9 cellular contexts compared by ENCODE assay signal in genomic region chr6:41505084-41506049, GRCh38. TPM values are rescaled to one million over a fixed set of nuclear protein-coding genes. Genes with fewer than 3 reads are reported as not detected.
DNase-seq lines count a peak whose midpoint lies in the region; ATAC-seq and TF ChIP-seq lines count a peak whose summit lies in the region.
"Had no signal": no experiment of that assay in that cellular context is flagged by ENCODE, and none has a peak within 500 bp of the region (broad histone marks: within the 10 kb centered on the region; RNA-seq: fewer than 3 reads in every experiment).

No MANE protein-coding gene starts in this region.

- no peaks in the 10 kb centered on the region for H3K9me3 Mint-ChIP-seq in activated T-helper 1 cell treated with anti-CD3 and anti-CD28 coated beads, Interleukin-12 subunit alpha, Interleukin-12 subunit beta, Interleukin-2, Interleukin-4 antibody, amounts not matched to agents 30 ng/mL and 10 ng/mL and 1 ng/mL, durations not matched to agents 14 hours and 24 hours and 36 hours
- no peaks in the 10 kb centered on the region for H3K9me3 Mint-ChIP-seq in osteocyte (ENCODE audit: unreplicated experiment)
- H3K9me3 Mint-ChIP-seq: CD4-positive, CD25-positive, alpha-beta regulatory T cell had no signal

- peak overlapping the region; percentile 6 for H3K4me3 ChIP-seq in cardiac muscle cell
- no peak overlapping the region for H3K4me3 ChIP-seq in MM.1S (ENCODE audit: low read length)

- no peaks in the 10 kb centered on the region for H3K4me1 ChIP-seq in cardiac muscle cell (ENCODE audit: low read depth)
- H3K4me1 ChIP-seq in MM.1S (ENCODE audit: low read length) = no peaks in the 10 kb centered on the region

- peaks cover 2% of the 10 kb centered on the region for H3K36me3 Mint-ChIP-seq in activated T-helper 1 cell treated with anti-CD3 and anti-CD28 coated beads, Interleukin-12 subunit alpha, Interleukin-12 subunit beta, Interleukin-2, Interleukin-4 antibody, amounts not matched to agents 30 ng/mL and 10 ng/mL and 1 ng/mL, durations not matched to agents 14 hours and 24 hours and 36 hours (ENCODE audit: low read depth)
- H3K36me3 Mint-ChIP-seq in osteocyte (ENCODE audit: unreplicated experiment) = no peaks in the 10 kb centered on the region

- H3K27me3 ChIP-seq in cardiac muscle cell (peaks cover 32% of the 10 kb centered on the region), MM.1S (replicated peaks; ENCODE audit: insufficient read depth, low read length) (peaks cover 72% of the 10 kb centered on the region)

- H3K4me1 Mint-ChIP-seq in activated T-helper 1 cell treated with anti-CD3 and anti-CD28 coated beads, Interleukin-12 subunit alpha, Interleukin-12 subunit beta, Interleukin-2, Interleukin-4 antibody, amounts not matched to agents 30 ng/mL and 10 ng/mL and 1 ng/mL, durations not matched to agents 14 hours and 24 hours and 36 hours (ENCODE audit: low read depth) = peaks cover 6% of the 10 kb centered on the region
- peaks cover 32% of the 10 kb centered on the region for H3K4me1 Mint-ChIP-seq in osteocyte (ENCODE audit: unreplicated experiment)

- H3K9me3 ChIP-seq in cardiac muscle cell (ENCODE audit: low read depth) = no peaks in the 10 kb centered on the region
- no peaks in the 10 kb centered on the region for H3K9me3 ChIP-seq in MM.1S (replicated peaks; ENCODE audit: insufficient read depth, low read length)

- no peak overlapping the region for H3K9ac ChIP-seq in MM.1S (ENCODE audit: low read length)

- no peak overlapping the region for H3K27ac Mint-ChIP-seq in activated T-helper 1 cell treated with anti-CD3 and anti-CD28 coated beads, Interleukin-12 subunit alpha, Interleukin-12 subunit beta, Interleukin-2, Interleukin-4 antibody, amounts not matched to agents 30 ng/mL and 10 ng/mL and 1 ng/mL, durations not matched to agents 14 hours and 24 hours and 36 hours
- H3K27ac Mint-ChIP-seq in osteocyte (ENCODE audit: unreplicated experiment) = peak overlapping the region; percentile 68

- no peak overlapping the region for H2AFZ ChIP-seq in MM.1S (ENCODE audit: low read length)

- intact Hi-C loops in activated T-helper 1 cell treated with anti-CD3 and anti-CD28 coated beads, Interleukin-12 subunit alpha, Interleukin-12 subunit beta, Interleukin-2, Interleukin-4 antibody, amounts not matched to agents 30 ng/mL and 10 ng/mL and 1 ng/mL, durations not matched to agents 14 hours and 24 hours and 36 hours (cut with micrococcal nuclease) = loop anchor here (2.0 kb wide), 2 partner anchors 41 to 135 kb away; partner anchors contain the start of gene FOXP4

- no peaks in the 10 kb centered on the region for H3K9me2 ChIP-seq in MM.1S (replicated peaks; ENCODE audit: insufficient read depth, low read length)

- H3K79me2 ChIP-seq in MM.1S (ENCODE audit: low read length) = no peaks in the 10 kb centered on the region

- peak; percentile 74 for DNase-seq in NCI-H748 (lab: John Stamatoyannopoulos, UW; ENCODE audit: unreplicated experiment)
- DNase-seq in NCI-H748 treated with DMSO at 0.1 percent for 48 hours (lab: John Stamatoyannopoulos, UW) = no peak
- DNase-seq in activated T-helper 1 cell treated with anti-CD3 and anti-CD28 coated beads, Interleukin-12 subunit alpha, Interleukin-12 subunit beta, Interleukin-2, Interleukin-4 antibody, amounts not matched to agents 30 ng/mL and 10 ng/mL and 1 ng/mL, durations not matched to agents 14 hours and 24 hours and 36 hours (ENCODE audit: low spot score) = no peak
- DNase-seq in cardiac muscle cell (ENCODE audit: low read depth in 1 of 2, low spot score in 1 of 2) = peak; percentile 66 to 92
- DNase-seq in osteocyte (ENCODE audit: extremely low spot score, unreplicated experiment) = peak; percentile 86
- DNase-seq in NCI-H1930 (lab: John Stamatoyannopoulos, UW) = no peak
- no peak for DNase-seq in MM.1S
- DNase-seq: CD4-positive, CD25-positive, alpha-beta regulatory T cell had no signal

- ATAC-seq in HG03095 (IDR thresholded peaks at IDR 0.05; ENCODE audit: unreplicated experiment) = peak; percentile 71

- H3K4me3 Mint-ChIP-seq in activated T-helper 1 cell treated with anti-CD3 and anti-CD28 coated beads, Interleukin-12 subunit alpha, Interleukin-12 subunit beta, Interleukin-2, Interleukin-4 antibody, amounts not matched to agents 30 ng/mL and 10 ng/mL and 1 ng/mL, durations not matched to agents 14 hours and 24 hours and 36 hours = peak overlapping the region; percentile 52
- H3K4me3 Mint-ChIP-seq in osteocyte (ENCODE audit: unreplicated experiment) = peak overlapping the region; percentile 59

- H3K27ac ChIP-seq in cardiac muscle cell (no peak overlapping the region), MM.1S (ENCODE audit: low read length) (no peak overlapping the region)

- no peaks in the 10 kb centered on the region for H4K20me1 ChIP-seq in MM.1S (ENCODE audit: insufficient read depth, low read length)

- TF ChIP-seq CTCF in cardiac muscle cell (IDR thresholded peaks at IDR 0.05; ENCODE audit: low read depth, low read length) (no peak), osteocyte (IDR thresholded peaks at IDR 0.05) (no peak), MM.1S (IDR thresholded peaks at IDR 0.05; ENCODE audit: low read length) (no peak)

- H3K27me3 Mint-ChIP-seq in activated T-helper 1 cell treated with anti-CD3 and anti-CD28 coated beads, Interleukin-12 subunit alpha, Interleukin-12 subunit beta, Interleukin-2, Interleukin-4 antibody, amounts not matched to agents 30 ng/mL and 10 ng/mL and 1 ng/mL, durations not matched to agents 14 hours and 24 hours and 36 hours (ENCODE audit: insufficient read depth) = peaks cover 72% of the 10 kb centered on the region
- peaks cover 3% of the 10 kb centered on the region for H3K27me3 Mint-ChIP-seq in osteocyte (ENCODE audit: unreplicated experiment)

- H3K36me3 ChIP-seq in cardiac muscle cell (no peaks in the 10 kb centered on the region), MM.1S (replicated peaks; ENCODE audit: insufficient read depth, low read length) (no peaks in the 10 kb centered on the region)

- no peak overlapping the region for H3K4me2 ChIP-seq in MM.1S (ENCODE audit: low read depth, low read length)

- H3F3A ChIP-seq in MM.1S (ENCODE audit: insufficient read depth, low read length) = no peaks in the 10 kb centered on the region

RNA-seq across cellular contexts. Expression of gene FOXP4, which starts 40.8 kb away (rescaled TPM):
- total RNA-seq in activated T-helper 1 cell treated with anti-CD3 and anti-CD28 coated beads, Interleukin-12 subunit alpha, Interleukin-12 subunit beta, Interleukin-2, Interleukin-4 antibody, amounts not matched to agents 30 ng/mL and 10 ng/mL and 1 ng/mL, durations not matched to agents 14 hours and 24 hours and 36 hours = 21.6 and 24.0 TPM in 2 replicates
- total RNA-seq in cardiac muscle cell (24.5 and 29.0 TPM in 2 replicates), osteocyte (24.7 and 26.9 TPM in 2 replicates)
- polyA plus RNA-seq in cardiac muscle cell = 42.5 and 51.1 TPM in 2 replicates

Comparison
In these comparisons a context has a peak if more than half of its experiments do, and no peak if none do; other contexts are left out.
1. DNase-seq: peak in NCI-H748 (single experiment), cardiac muscle cell (2 of 2) and osteocyte (single experiment); none in NCI-H748 treated with DMSO at 0.1 percent for 48 hours (single experiment), activated T-helper 1 cell treated with anti-CD3 and anti-CD28 coated beads, Interleukin-12 subunit alpha, Interleukin-12 subunit beta, Interleukin-2, Interleukin-4 antibody, amounts not matched to agents 30 ng/mL and 10 ng/mL and 1 ng/mL, durations not matched to agents 14 hours and 24 hours and 36 hours (single experiment), NCI-H1930 (0 of 2) and MM.1S (single experiment).